In genomic region chr5:5899716-5900115, GRCh38 we compare ENCODE assay signal across 25 cellular contexts.
"Had no signal": no experiment of that assay in that cellular context is flagged by ENCODE, and none has a peak within 500 bp of the region (broad histone marks: within the 10 kb centered on the region; RNA-seq: fewer than 3 reads in every experiment).

No MANE protein-coding gene starts in this region.

- H3K4me1 ChIP-seq: colonic mucosa, esophagus squamous epithelium, gastrocnemius medialis, heart right ventricle, left lung, lower lobe of right lung had no signal

- H3K27ac Mint-ChIP-seq: dendritic cell treated with granulocyte-macrophage colony-stimulating factor and Interleukin-4, amounts not matched to agents 40 ng/mL and 50 ng/mL, for 4 days; endodermal cell; mesothelial cell of epicardium; naive B cell had no signal

- H3K9me3 Mint-ChIP-seq: dendritic cell treated with granulocyte-macrophage colony-stimulating factor and Interleukin-4, amounts not matched to agents 40 ng/mL and 50 ng/mL, for 4 days; endodermal cell had no signal

- H3K4me3 ChIP-seq: colonic mucosa, esophagus squamous epithelium, gastrocnemius medialis, heart right ventricle, left lung, lower lobe of right lung, mucosa of descending colon had no signal

- H3K27ac ChIP-seq: colonic mucosa, epithelial cell of prostate, esophagus squamous epithelium, gastrocnemius medialis, heart right ventricle, left lung, lower lobe of right lung had no signal

- H3K36me3 ChIP-seq: colonic mucosa, esophagus squamous epithelium, gastrocnemius medialis, heart right ventricle, left lung, lower lobe of right lung had no signal

- H3K27me3 Mint-ChIP-seq: dendritic cell treated with granulocyte-macrophage colony-stimulating factor and Interleukin-4, amounts not matched to agents 40 ng/mL and 50 ng/mL, for 4 days had no signal

- ATAC-seq: effector memory CD8-positive, alpha-beta T cell; esophagus mucosa; gastrocnemius medialis; heart right ventricle; left cardiac atrium; left lung; left ventricle myocardium superior; lower lobe of right lung; mucosa of descending colon had no signal

- H3K4me3 Mint-ChIP-seq: dendritic cell treated with granulocyte-macrophage colony-stimulating factor and Interleukin-4, amounts not matched to agents 40 ng/mL and 50 ng/mL, for 4 days; effector memory CD8-positive, alpha-beta T cell; endodermal cell; mesothelial cell of epicardium; naive B cell had no signal

- H3K4me1 Mint-ChIP-seq: endodermal cell, naive B cell had no signal

- H3K27me3 ChIP-seq: colonic mucosa, esophagus squamous epithelium, gastrocnemius medialis, heart right ventricle, left lung had no signal

- DNase-seq: colonic mucosa; cortex of kidney; effector CD8-positive, alpha-beta T cell; effector memory CD8-positive, alpha-beta T cell; endodermal cell; erythroblast; esophagus squamous epithelium; foreskin fibroblast; foreskin melanocyte; gastrocnemius medialis; glutamatergic neuron; head of caudate nucleus; heart right ventricle; hippocampal formation; left cardiac atrium; left lung; left ventricle myocardium superior; lower lobe of right lung; mesenchymal stem cell; mucosa of descending colon; naive B cell had no signal

- H3K9me3 ChIP-seq: colonic mucosa, esophagus squamous epithelium, gastrocnemius medialis, heart right ventricle, left lung, lower lobe of right lung, mucosa of descending colon had no signal

- H3K36me3 Mint-ChIP-seq: mesothelial cell of epicardium, naive B cell had no signal
